22 cellular contexts compared by ENCODE assay signal in genomic region chr5:170120576-170120975, GRCh38. TPM values are rescaled to one million over a fixed set of nuclear protein-coding genes. Genes with fewer than 3 reads are reported as not detected.
DNase-seq lines count a peak whose midpoint lies in the region; ATAC-seq and TF ChIP-seq lines count a peak whose summit lies in the region.
"Had no signal": no experiment of that assay in that cellular context is flagged by ENCODE, and none has a peak within 500 bp of the region (broad histone marks: within the 10 kb centered on the region; RNA-seq: fewer than 3 reads in every experiment).

No MANE protein-coding gene starts in this region.

- no peak overlapping the region for H3K4me3 Mint-ChIP-seq in activated CD4-positive, alpha-beta memory T cell treated with anti-CD3 and anti-CD28 coated beads, Interleukin-2, amount 10 ng/mL, durations not matched to agents 7 days and 5 days
- H3K4me3 Mint-ChIP-seq: activated naive CD4-positive, alpha-beta T cell treated with anti-CD3 and anti-CD28 coated beads, Interleukin-2, amount 10 ng/mL, durations not matched to agents 7 days and 5 days; naive thymus-derived CD4-positive, alpha-beta T cell; stimulated activated naive B cell treated with anti-CD40 and anti-IgM and Interleukin-4, amounts not matched to agents 10 μg/mL and 1 μg/mL and 100 μg/mL, for 72 hours had no signal

- H3K36me3 Mint-ChIP-seq in activated naive CD4-positive, alpha-beta T cell treated with anti-CD3 and anti-CD28 coated beads, Interleukin-2, amount 50 U/mL, for 72 hours: peaks cover 0 to 2% of the 10 kb centered on the region in 2 donors
- H3K36me3 Mint-ChIP-seq in activated CD4-positive, alpha-beta memory T cell treated with anti-CD3 and anti-CD28 coated beads, Interleukin-2, amount 10 ng/mL, durations not matched to agents 7 days and 5 days (ENCODE audit: low read depth): no peaks in the 10 kb centered on the region
- H3K36me3 Mint-ChIP-seq: activated naive CD4-positive, alpha-beta T cell treated with anti-CD3 and anti-CD28 coated beads, Interleukin-2, amount 10 ng/mL, durations not matched to agents 7 days and 5 days had no signal

- POLR2A ChIA-PET in AG04450 (lab: Yijun Ruan, JAX): interaction anchor here (0.6 kb wide), 1 partner anchor 149 kb away, joined by 10 read pairs; no protein-coding TSS in a partner anchor
- POLR2A ChIA-PET in activated CD4-positive, alpha-beta memory T cell treated with anti-CD3 and anti-CD28 coated beads, Interleukin-2, amount 10 ng/mL, durations not matched to agents 7 days and 5 days (lab: Charles Lee): no interaction called here

- no peaks in the 10 kb centered on the region for H3K27me3 ChIP-seq in AG04450 (ENCODE audit: control insufficient read depth, insufficient read depth, low read length)
- H3K27me3 ChIP-seq: upper lobe of left lung had no signal

- H3K9me3 ChIP-seq in AG04450 (ENCODE audit: control insufficient read depth, insufficient read depth, low read length): no peaks in the 10 kb centered on the region

- H3K4me1 Mint-ChIP-seq in activated CD4-positive, alpha-beta memory T cell treated with anti-CD3 and anti-CD28 coated beads, Interleukin-2, amount 10 ng/mL, durations not matched to agents 7 days and 5 days: no peaks in the 10 kb centered on the region
- H3K4me1 Mint-ChIP-seq: activated naive CD4-positive, alpha-beta T cell treated with anti-CD3 and anti-CD28 coated beads, Interleukin-2, amount 10 ng/mL, durations not matched to agents 7 days and 5 days; naive thymus-derived CD4-positive, alpha-beta T cell; stimulated activated naive B cell treated with anti-CD40 and anti-IgM and Interleukin-4, amounts not matched to agents 10 μg/mL and 1 μg/mL and 100 μg/mL, for 72 hours had no signal

- CTCF ChIA-PET in AG04450 (lab: Charles Lee): interaction anchor here (1.0 to 1.3 kb wide), 2 partner anchors 50 to 64 kb away, joined by 4 to 6 read pairs; no protein-coding TSS in a partner anchor
- CTCF ChIA-PET in activated CD4-positive, alpha-beta memory T cell treated with anti-CD3 and anti-CD28 coated beads, Interleukin-2, amount 10 ng/mL, durations not matched to agents 7 days and 5 days (lab: Charles Lee): no interaction called here

- H3K27ac ChIP-seq in AG04450 (ENCODE audit: low read depth, low read length): peak overlapping the region; percentile 94
- H3K27ac ChIP-seq: upper lobe of left lung had no signal

- H3K9me3 Mint-ChIP-seq in activated naive CD4-positive, alpha-beta T cell treated with anti-CD3 and anti-CD28 coated beads, Interleukin-2, amount 50 U/mL, for 72 hours: peaks cover under 1 to 3% of the 10 kb centered on the region in 2 donors
- H3K9me3 Mint-ChIP-seq in activated CD4-positive, alpha-beta memory T cell treated with anti-CD3 and anti-CD28 coated beads, Interleukin-2, amount 10 ng/mL, durations not matched to agents 7 days and 5 days: no peaks in the 10 kb centered on the region
- H3K9me3 Mint-ChIP-seq: activated naive CD4-positive, alpha-beta T cell treated with anti-CD3 and anti-CD28 coated beads, Interleukin-2, amount 10 ng/mL, durations not matched to agents 7 days and 5 days had no signal

- no peak for ATAC-seq in HG02885 (IDR thresholded peaks at IDR 0.05; ENCODE audit: poor library complexity, unreplicated experiment)
- no peak for ATAC-seq in GM18519 (IDR thresholded peaks at IDR 0.05; ENCODE audit: low FRiP score, unreplicated experiment)
- ATAC-seq in activated naive CD4-positive, alpha-beta T cell treated with anti-CD3 and anti-CD28 coated beads, Interleukin-2, amount 50 U/mL, for 72 hours: no peak
- ATAC-seq: naive thymus-derived CD4-positive, alpha-beta T cell; stimulated activated naive B cell treated with anti-CD40 and anti-IgM and Interleukin-4, amounts not matched to agents 10 μg/mL and 1 μg/mL and 100 μg/mL, for 72 hours had no signal

- in situ Hi-C loops in astrocyte of the cerebellum (cut with HindIII; ENCODE audit: low sequenced_read_pairs): no loop called here

- DNase-seq in AG04450 (ENCODE audit: low read depth, low spot score) (peak; percentile 66), HS-5 (ENCODE audit: low read depth) (peak; percentile 98), astrocyte of the cerebellum (ENCODE audit: low read depth) (peak; percentile 48), fibroblast of villous mesenchyme (ENCODE audit: low read depth) (peak; percentile 33)
- no peak for DNase-seq in activated naive CD4-positive, alpha-beta T cell treated with anti-CD3 and anti-CD28 coated beads, Interleukin-2, amount 50 U/mL, for 72 hours (ENCODE audit: low spot score in 2 of 2)
- DNase-seq in activated CD4-positive, alpha-beta memory T cell treated with anti-CD3 and anti-CD28 coated beads, Interleukin-2, amount 10 ng/mL, durations not matched to agents 7 days and 5 days: no peak
- DNase-seq: activated naive CD4-positive, alpha-beta T cell treated with anti-CD3 and anti-CD28 coated beads, Interleukin-2, amount 10 ng/mL, durations not matched to agents 7 days and 5 days; caudate nucleus; effector memory CD4-positive, alpha-beta T cell; GF-D8; naive thymus-derived CD4-positive, alpha-beta T cell; NCI-H187 treated with DMSO at 0.1 percent for 48 hours; stimulated activated naive B cell treated with anti-CD40 and anti-IgM and Interleukin-4, amounts not matched to agents 10 μg/mL and 1 μg/mL and 100 μg/mL, for 72 hours; upper lobe of left lung had no signal

- TF ChIP-seq CTCF in AG04450 (IDR thresholded peaks at IDR 0.05; ENCODE audit: low read depth, low read length) (no peak), astrocyte of the cerebellum (IDR thresholded peaks at IDR 0.05; ENCODE audit: low read depth, low read length, missing control alignments) (no peak), fibroblast of villous mesenchyme (IDR thresholded peaks at IDR 0.05; ENCODE audit: insufficient read depth, low read depth, low read length) (no peak)

- no peak overlapping the region for H3K27ac Mint-ChIP-seq in activated naive CD4-positive, alpha-beta T cell treated with anti-CD3 and anti-CD28 coated beads, Interleukin-2, amount 50 U/mL, for 72 hours
- no peak overlapping the region for H3K27ac Mint-ChIP-seq in activated CD4-positive, alpha-beta memory T cell treated with anti-CD3 and anti-CD28 coated beads, Interleukin-2, amount 10 ng/mL, durations not matched to agents 7 days and 5 days
- H3K27ac Mint-ChIP-seq: naive thymus-derived CD4-positive, alpha-beta T cell; progenitor cell of endocrine pancreas; stimulated activated naive B cell treated with anti-CD40 and anti-IgM and Interleukin-4, amounts not matched to agents 10 μg/mL and 1 μg/mL and 100 μg/mL, for 72 hours had no signal

- H3K4me3 ChIP-seq in AG04450 (ENCODE audit: low read depth, low read length) (no peak overlapping the region), astrocyte of the cerebellum (ENCODE audit: low read depth, low read length) (no peak overlapping the region), fibroblast of villous mesenchyme (ENCODE audit: low read depth, low read length) (no peak overlapping the region)
- H3K4me3 ChIP-seq: upper lobe of left lung had no signal

- H3K27me3 Mint-ChIP-seq in activated CD4-positive, alpha-beta memory T cell treated with anti-CD3 and anti-CD28 coated beads, Interleukin-2, amount 10 ng/mL, durations not matched to agents 7 days and 5 days: peaks cover 37% of the 10 kb centered on the region

RNA-seq across cellular contexts. Expression of gene FOXI1, which starts 14.9 kb away (rescaled TPM):
- not detected in 2 replicates for polyA plus RNA-seq in AG04450 (2011; rRNA removed)
- not detected in 2 replicates for polyA minus RNA-seq in AG04450 (2011; rRNA and poly(A)+ RNA removed)
- not detected in 2 replicates for total RNA-seq in fibroblast of villous mesenchyme
- not detected for total RNA-seq in activated naive CD4-positive, alpha-beta T cell treated with anti-CD3 and anti-CD28 coated beads, Interleukin-2, amount 50 U/mL, for 72 hours
- not detected for total RNA-seq in activated CD4-positive, alpha-beta memory T cell treated with anti-CD3 and anti-CD28 coated beads, Interleukin-2, amount 10 ng/mL, durations not matched to agents 7 days and 5 days
- total RNA-seq: A673, glomerular endothelial cell, H1, NCI-H460, progenitor cell of endocrine pancreas, SK-MEL-5 had no signal
- polyA plus RNA-seq: H1; naive thymus-derived CD4-positive, alpha-beta T cell had no signal

Comparison
In these comparisons a context has a peak if more than half of its experiments do, and no peak if none do; other contexts are left out.
1. DNase-seq: peak in AG04450 (single experiment), HS-5 (single experiment), astrocyte of the cerebellum (single experiment) and fibroblast of villous mesenchyme (single experiment); none in activated naive CD4-positive, alpha-beta T cell treated with anti-CD3 and anti-CD28 coated beads, Interleukin-2, amount 50 U/mL, for 72 hours (0 of 2) and activated CD4-positive, alpha-beta memory T cell treated with anti-CD3 and anti-CD28 coated beads, Interleukin-2, amount 10 ng/mL, durations not matched to agents 7 days and 5 days (single experiment).